19 cellular contexts compared by ENCODE assay signal in genomic region chr4:54709281-54709854, GRCh38. TPM values are rescaled to one million over a fixed set of nuclear protein-coding genes. Genes with fewer than 3 reads are reported as not detected.
DNase-seq lines count a peak whose midpoint lies in the region; ATAC-seq lines count a peak whose summit lies in the region.
"Had no signal": no experiment of that assay in that cellular context is flagged by ENCODE, and none has a peak within 500 bp of the region (broad histone marks: within the 10 kb centered on the region; RNA-seq: fewer than 3 reads in every experiment).

No MANE protein-coding gene starts in this region.

- ATAC-seq in HG03175 (IDR thresholded peaks at IDR 0.05; ENCODE audit: unreplicated experiment): peak; percentile 45
- peak; percentile 86 for ATAC-seq in T-helper 17 cell
- ATAC-seq in GM18873 (IDR thresholded peaks at IDR 0.05; ENCODE audit: low FRiP score, unreplicated experiment): no peak
- ATAC-seq: psoas muscle had no signal

- WGBS in mesenchymal stem cell: 65% methylated on average over 8 of the region's 8 CpGs

- no peak overlapping the region for H2BK120ac ChIP-seq in mesenchymal stem cell (ENCODE audit: low read depth, low read length)

- H3K9ac ChIP-seq in mesenchymal stem cell (ENCODE audit: low read length): no peak overlapping the region

- no peak overlapping the region for H3K4me3 ChIP-seq in mesenchymal stem cell (ENCODE audit: insufficient read depth in 1 of 2, low read depth in 1 of 2, low read length in 2 of 2)
- H3K4me3 ChIP-seq: psoas muscle, tibial nerve had no signal

- H3K9me3 ChIP-seq in T-helper 17 cell (ENCODE audit: control insufficient read depth, low read length, poor library complexity, severe bottlenecking): no peaks in the 10 kb centered on the region
- H3K9me3 ChIP-seq in mesenchymal stem cell (ENCODE audit: control insufficient read depth, low read length): no peaks in the 10 kb centered on the region
- H3K9me3 ChIP-seq: psoas muscle, tibial nerve had no signal

- H3K4me1 ChIP-seq in mesenchymal stem cell (ENCODE audit: control insufficient read depth, insufficient read depth, low read depth, low read length): no peaks in the 10 kb centered on the region
- H3K4me1 ChIP-seq: psoas muscle, tibial nerve had no signal

- H3K4ac ChIP-seq in mesenchymal stem cell (ENCODE audit: low read depth in 1 of 2, low read length in 2 of 2): no peak overlapping the region

- H3K4me1 Mint-ChIP-seq in T-helper 17 cell: peaks cover 17% of the 10 kb centered on the region

- no peak overlapping the region for H2AFZ ChIP-seq in mesenchymal stem cell (ENCODE audit: low read depth, low read length)

- DNase-seq in CMK (ENCODE audit: low read depth): peak; percentile 29
- DNase-seq in T-helper 17 cell: no peak
- DNase-seq in mesenchymal stem cell: peak; percentile 84
- DNase-seq in 8988T: no peak
- DNase-seq in occipital lobe (lab: John Stamatoyannopoulos, UW): no peak
- DNase-seq in NCI-H2029 (lab: John Stamatoyannopoulos, UW): no peak
- DNase-seq: activated CD4-positive, alpha-beta T cell treated with anti-CD3 and anti-CD28 coated beads for 4 hours; activated T-cell treated with anti-CD3 and anti-CD28 coated beads, Interleukin-2, amount 50 U/mL, for 48 hours; amygdala; head of caudate nucleus; NCI-H1694 treated with DMSO at 0.1 percent for 48 hours; NCI-H526; psoas muscle had no signal

- no peak overlapping the region for H3K4me2 ChIP-seq in mesenchymal stem cell (ENCODE audit: low read length, poor library complexity, severe bottlenecking)

- H2AK5ac ChIP-seq in mesenchymal stem cell (ENCODE audit: low read length, severe bottlenecking): no peak overlapping the region

- H3K4me3 Mint-ChIP-seq in T-helper 17 cell: no peak overlapping the region

- no peak overlapping the region for H2BK5ac ChIP-seq in mesenchymal stem cell (ENCODE audit: low read depth, low read length, poor library complexity, severe bottlenecking)

- no peaks in the 10 kb centered on the region for H3K79me1 ChIP-seq in mesenchymal stem cell (replicated peaks; ENCODE audit: low read length, poor library complexity, severe bottlenecking)

- H4K91ac ChIP-seq in mesenchymal stem cell (ENCODE audit: low read length): no peak overlapping the region

- peak overlapping the region; percentile 41 for H3K27ac Mint-ChIP-seq in T-helper 17 cell

- no peak overlapping the region for H2BK15ac ChIP-seq in mesenchymal stem cell (ENCODE audit: low read depth, poor library complexity, severe bottlenecking)

- no peak overlapping the region for H2BK12ac ChIP-seq in mesenchymal stem cell (ENCODE audit: low read length in 2 of 2)

- no peak overlapping the region for H3K27ac ChIP-seq in mesenchymal stem cell (ENCODE audit: low read length, poor library complexity, severe bottlenecking)
- H3K27ac ChIP-seq: C4-2B, psoas muscle, RWPE1, tibial nerve had no signal

- H3K27me3 ChIP-seq in mesenchymal stem cell (ENCODE audit: control insufficient read depth in 1 of 2, insufficient read depth in 1 of 2, low read length in 2 of 2): peaks cover 0 to 11% of the 10 kb centered on the region in 2 experiments
- H3K27me3 ChIP-seq: tibial nerve had no signal

- no peaks in the 10 kb centered on the region for H3K36me3 Mint-ChIP-seq in T-helper 17 cell (ENCODE audit: low read depth)
- H3K36me3 Mint-ChIP-seq: IgD-negative memory B cell had no signal

- H3K18ac ChIP-seq in mesenchymal stem cell (ENCODE audit: low read depth in 1 of 2, low read length in 2 of 2): no peak overlapping the region

- H3K36me3 ChIP-seq in mesenchymal stem cell (ENCODE audit: control insufficient read depth in 1 of 2, insufficient read depth in 2 of 2, low read depth in 1 of 2, low read length in 2 of 2): peaks cover 0 to 7% of the 10 kb centered on the region in 2 experiments
- H3K36me3 ChIP-seq: tibial nerve had no signal

- no peak overlapping the region for H4K8ac ChIP-seq in mesenchymal stem cell (ENCODE audit: low read length)

- H3K23ac ChIP-seq in mesenchymal stem cell (ENCODE audit: low read length in 2 of 2): no peak overlapping the region

- H3K14ac ChIP-seq in mesenchymal stem cell (ENCODE audit: low read length in 2 of 2): no peak overlapping the region

- peaks cover 12% of the 10 kb centered on the region for H3K27me3 Mint-ChIP-seq in T-helper 17 cell

RNA-seq across cellular contexts. Expression of gene KIT, which starts 51.6 kb away (rescaled TPM):
- 1 to 10 TPM; 1.1 to 6.0 TPM for total RNA-seq in T-helper 17 cell
- 0.51 TPM for polyA plus RNA-seq in mesenchymal stem cell (2013, experiment 1 of 2)
- 0.53 TPM for polyA plus RNA-seq in mesenchymal stem cell (2013, experiment 2 of 2)
- 33.4 TPM for total RNA-seq in occipital lobe
- polyA plus RNA-seq: IgD-negative memory B cell had no signal

Comparison
In these comparisons a context has a peak if more than half of its experiments do, and no peak if none do; other contexts are left out.
1. DNase-seq: peak in CMK (single experiment) and mesenchymal stem cell (single experiment); none in T-helper 17 cell (0 of 3), 8988T (single experiment), occipital lobe (single experiment) and NCI-H2029 (single experiment).